9 cellular contexts compared by ENCODE assay signal in genomic region chr3:151265866-151266265, GRCh38. TPM values are rescaled to one million over a fixed set of nuclear protein-coding genes. Genes with fewer than 3 reads are reported as not detected.
DNase-seq lines count a peak whose midpoint lies in the region; ATAC-seq, FAIRE-seq and TF ChIP-seq lines count a peak whose summit lies in the region.
"Had no signal": no experiment of that assay in that cellular context is flagged by ENCODE, and none has a peak within 500 bp of the region (broad histone marks: within the 10 kb centered on the region; RNA-seq: fewer than 3 reads in every experiment).

No MANE protein-coding gene starts in this region.

- TF ChIP-seq CTCF in ascending aorta (IDR thresholded peaks at IDR 0.05): no peak

- H3K4me1 ChIP-seq in BLaER1 treated with 17β-estradiol and CSF1 and Interleukin-3, amounts not matched to agents 10 nM and 100 nM: peaks cover 12 to 31% (median 20%) of the 10 kb centered on the region in 10 experiments; a peak in 19 of 20 replicates
- no peaks in the 10 kb centered on the region for H3K4me1 ChIP-seq in ascending aorta

- DNase-seq in dermis blood vessel endothelial cell (no peak), ascending aorta (ENCODE audit: low spot score in 2 of 2) (no peak), H54 (ENCODE audit: insufficient read length, low spot score) (no peak), NCI-H510A (lab: John Stamatoyannopoulos, UW) (no peak)

- ATAC-seq in GM19467 (IDR thresholded peaks at IDR 0.05; ENCODE audit: unreplicated experiment) (peak; percentile 98), HG03439 (IDR thresholded peaks at IDR 0.05; ENCODE audit: unreplicated experiment) (peak; percentile 99)

- no peaks in the 10 kb centered on the region for H4K20me1 ChIP-seq in BLaER1 treated with 17β-estradiol and CSF1 and Interleukin-3, amounts not matched to agents 10 nM and 100 nM

- no peak overlapping the region for H3K4me3 ChIP-seq in BLaER1 treated with 17β-estradiol and CSF1 and Interleukin-3, amounts not matched to agents 10 nM and 100 nM
- no peak overlapping the region for H3K4me3 ChIP-seq in ascending aorta

- H3K4me2 ChIP-seq in BLaER1 treated with 17β-estradiol and CSF1 and Interleukin-3, amounts not matched to agents 10 nM and 100 nM: peak overlapping the region; percentile 38 to 84 (median 52)

- no peak for TF ChIP-seq POLR2A in H54 (IDR thresholded peaks at IDR 0.05; ENCODE audit: low read depth, low read length)

- no peaks in the 10 kb centered on the region for H3K9me3 ChIP-seq in BLaER1 treated with 17β-estradiol and CSF1 and Interleukin-3, amounts not matched to agents 10 nM and 100 nM (replicated peaks in 1 of 11)
- no peaks in the 10 kb centered on the region for H3K9me3 ChIP-seq in ascending aorta

- H3K36me3 ChIP-seq in BLaER1 treated with 17β-estradiol and CSF1 and Interleukin-3, amounts not matched to agents 10 nM and 100 nM: no peaks in the 10 kb centered on the region; a peak in 2 of 22 replicates
- no peaks in the 10 kb centered on the region for H3K36me3 ChIP-seq in ascending aorta

- intact Hi-C loops in ascending aorta (cut with DNase I): no loop called here

- peak overlapping the region in 7 of 11 experiments; percentile 12 to 78 (median 63); a peak in 10 of 22 replicates for H3K27ac ChIP-seq in BLaER1 treated with 17β-estradiol and CSF1 and Interleukin-3, amounts not matched to agents 10 nM and 100 nM
- H3K27ac ChIP-seq in ascending aorta: no peak overlapping the region

- FAIRE-seq in colon (lab: Jason Lieb, UNC) (peak; percentile 28), H54 (lab: Jason Lieb, UNC) (no peak)
- FAIRE-seq: G401.6 had no signal

- no peaks in the 10 kb centered on the region for H3K27me3 ChIP-seq in BLaER1 treated with 17β-estradiol and CSF1 and Interleukin-3, amounts not matched to agents 10 nM and 100 nM
- no peaks in the 10 kb centered on the region for H3K27me3 ChIP-seq in ascending aorta

- H3K9ac ChIP-seq in BLaER1 treated with 17β-estradiol and CSF1 and Interleukin-3, amounts not matched to agents 10 nM and 100 nM: peak overlapping the region in 3 of 11 experiments; percentile 15 to 49 (median 40); a peak in 3 of 22 replicates

RNA-seq across cellular contexts. Expression of gene P2RY14, which starts 12.5 kb away (rescaled TPM):
- not detected in 2 replicates for total RNA-seq in dermis blood vessel endothelial cell
- 2.7 TPM for total RNA-seq in ascending aorta

RNA-seq across cellular contexts. Expression of gene GPR87, which starts 50.8 kb away (rescaled TPM):
- not detected in 2 replicates for total RNA-seq in dermis blood vessel endothelial cell
- not detected for total RNA-seq in ascending aorta

Comparison
In these comparisons a context has a peak if more than half of its experiments do, and no peak if none do; other contexts are left out.
1. H3K27ac ChIP-seq: peak in BLaER1 treated with 17β-estradiol and CSF1 and Interleukin-3, amounts not matched to agents 10 nM and 100 nM (7 of 11); none in ascending aorta (0 of 2).